In the genomic region with DNA sequence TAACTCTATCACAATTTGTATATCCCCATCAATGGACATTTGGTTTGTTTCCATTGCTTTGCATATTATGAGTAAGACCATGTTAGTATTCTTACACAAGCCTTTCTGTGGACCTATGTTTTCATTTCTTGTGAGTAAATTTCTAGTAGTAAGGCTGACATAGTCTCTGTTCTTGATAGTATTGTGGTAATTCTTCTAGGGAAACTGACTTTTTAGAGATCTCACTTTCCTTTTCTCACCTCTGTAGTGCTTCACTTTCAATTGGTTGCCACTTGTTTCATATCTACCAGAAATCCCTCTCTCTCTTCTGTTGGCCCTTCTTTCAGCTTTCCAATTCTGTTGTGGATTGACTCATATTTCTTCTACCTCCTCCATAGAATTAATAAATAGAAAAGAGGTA, we compare ENCODE assay signal across 16 cellular contexts. TPM values are rescaled to one million over a fixed set of nuclear protein-coding genes. Genes with fewer than 3 reads are reported as not detected.
DNase-seq lines count a peak whose midpoint lies in the region; ATAC-seq and TF ChIP-seq lines count a peak whose summit lies in the region.
"Had no signal": no experiment of that assay in that cellular context is flagged by ENCODE, and none has a peak within 500 bp of the region (broad histone marks: within the 10 kb centered on the region; RNA-seq: fewer than 3 reads in every experiment).

No MANE protein-coding gene starts in this region.

- peak; percentile 68 for ATAC-seq in activated CD4-positive, alpha-beta T cell treated with anti-CD3 and anti-CD28 coated beads for 36 hours
- ATAC-seq in GM19463 (IDR thresholded peaks at IDR 0.05; ENCODE audit: unreplicated experiment) (peak; percentile 69), HG03108 (IDR thresholded peaks at IDR 0.05; ENCODE audit: unreplicated experiment) (peak; percentile 77)

- peaks cover 11% of the 10 kb centered on the region for H3K9me3 Mint-ChIP-seq in activated CD4-positive, alpha-beta T cell treated with anti-CD3 and anti-CD28 coated beads for 36 hours (ENCODE audit: low read depth)
- peaks cover 15% of the 10 kb centered on the region for H3K9me3 Mint-ChIP-seq in activated naive CD8-positive, alpha-beta T cell treated with anti-CD3 and anti-CD28 coated beads for 36 hours
- H3K9me3 Mint-ChIP-seq: dendritic cell treated with granulocyte-macrophage colony-stimulating factor and Interleukin-4, amounts not matched to agents 40 ng/mL and 50 ng/mL, for 4 days had no signal

- no peak overlapping the region for H3K27ac ChIP-seq in spleen
- H3K27ac ChIP-seq: ovary, SK-N-MC had no signal

- peaks cover 0 to 7% (median 0%) of the 10 kb centered on the region in 7 donors for H3K27me3 ChIP-seq in spleen (replicated peaks in 1 of 7)
- H3K27me3 ChIP-seq: ovary had no signal

- peaks cover 0 to 6% (median 0%) of the 10 kb centered on the region in 6 donors for H3K4me1 ChIP-seq in spleen
- H3K4me1 ChIP-seq: Caco-2 had no signal

- peaks cover 41% of the 10 kb centered on the region for H3K4me1 Mint-ChIP-seq in activated CD4-positive, alpha-beta T cell treated with anti-CD3 and anti-CD28 coated beads for 36 hours
- H3K4me1 Mint-ChIP-seq in activated naive CD8-positive, alpha-beta T cell treated with anti-CD3 and anti-CD28 coated beads for 36 hours, result peaks cover 35% of the 10 kb centered on the region

- CTCF ChIA-PET in activated CD4-positive, alpha-beta T cell treated with anti-CD3 and anti-CD28 coated beads for 36 hours (lab: Charles Lee), result interaction anchor here (2.6 kb wide), 1 partner anchor 19 kb away, joined by 11 read pairs; no protein-coding TSS in a partner anchor

- POLR2A ChIA-PET in activated CD4-positive, alpha-beta T cell treated with anti-CD3 and anti-CD28 coated beads for 36 hours (lab: Charles Lee), result interaction anchor here (0.9 kb wide), 1 partner anchor 18 kb away, joined by 6 read pairs; no protein-coding TSS in a partner anchor

- no peak overlapping the region for H3K4me3 ChIP-seq in spleen
- H3K4me3 ChIP-seq: ovary, SK-N-MC had no signal

- no peak for TF ChIP-seq POLR2A in spleen (IDR thresholded peaks at IDR 0.05)

- H3K27ac Mint-ChIP-seq in activated CD4-positive, alpha-beta T cell treated with anti-CD3 and anti-CD28 coated beads for 36 hours, result peak overlapping the region; percentile 73
- peak overlapping the region; percentile 96 for H3K27ac Mint-ChIP-seq in activated naive CD8-positive, alpha-beta T cell treated with anti-CD3 and anti-CD28 coated beads for 36 hours
- H3K27ac Mint-ChIP-seq: dendritic cell treated with granulocyte-macrophage colony-stimulating factor and Interleukin-4, amounts not matched to agents 40 ng/mL and 50 ng/mL, for 4 days had no signal

- intact Hi-C loops in activated CD4-positive, alpha-beta T cell treated with anti-CD3 and anti-CD28 coated beads for 36 hours (cut with DNase I, micrococcal nuclease), result loop anchor here (1.0 to 10.0 kb wide), 2 partner anchors 8 to 1335 kb away; partner anchors contain the start of gene ISM1 (in 2 of the 2)
- intact Hi-C loops in spleen (cut with DNase I; ENCODE audit: low total_unique reads), result no loop called here

- no peaks in the 10 kb centered on the region for H3K27me3 Mint-ChIP-seq in activated CD4-positive, alpha-beta T cell treated with anti-CD3 and anti-CD28 coated beads for 36 hours
- peaks cover 3% of the 10 kb centered on the region for H3K27me3 Mint-ChIP-seq in activated naive CD8-positive, alpha-beta T cell treated with anti-CD3 and anti-CD28 coated beads for 36 hours

- H3K36me3 Mint-ChIP-seq in activated CD4-positive, alpha-beta T cell treated with anti-CD3 and anti-CD28 coated beads for 36 hours (ENCODE audit: low read depth), result peaks cover 2% of the 10 kb centered on the region
- H3K36me3 Mint-ChIP-seq in activated naive CD8-positive, alpha-beta T cell treated with anti-CD3 and anti-CD28 coated beads for 36 hours, result peaks cover 24% of the 10 kb centered on the region

- H3K36me3 ChIP-seq in spleen, result no peaks in the 10 kb centered on the region
- H3K36me3 ChIP-seq: ovary had no signal

- no peak for TF ChIP-seq CTCF in spleen (IDR thresholded peaks at IDR 0.05 in 8 of 11, conservative IDR thresholded peaks at IDR 0.05 in 3 of 11)

- no peak overlapping the region for H3K4me3 Mint-ChIP-seq in activated CD4-positive, alpha-beta T cell treated with anti-CD3 and anti-CD28 coated beads for 36 hours
- peak overlapping the region; percentile 38 for H3K4me3 Mint-ChIP-seq in activated naive CD8-positive, alpha-beta T cell treated with anti-CD3 and anti-CD28 coated beads for 36 hours
- H3K4me3 Mint-ChIP-seq: dendritic cell treated with granulocyte-macrophage colony-stimulating factor and Interleukin-4, amounts not matched to agents 40 ng/mL and 50 ng/mL, for 4 days had no signal

- DNase-seq in activated CD4-positive, alpha-beta T cell treated with anti-CD3 and anti-CD28 coated beads for 36 hours, result no peak
- no peak for DNase-seq in activated CD4-positive, alpha-beta T cell treated with anti-CD3 and anti-CD28 coated beads for 1 hour
- DNase-seq in activated naive CD8-positive, alpha-beta T cell treated with anti-CD3 and anti-CD28 coated beads for 36 hours, result no peak
- DNase-seq in mucosa of gallbladder (ENCODE audit: low spot score) (no peak), spleen (no peak)
- DNase-seq in stimulated activated CD4-positive, alpha-beta T cell treated with anti-CD3 and anti-CD28 coated beads, Interleukin-4, amount 100 ng/mL, for 24 hours, result no peak
- DNase-seq: 8988T; Caco-2; mesenchymal stem cell; NCI-H2029; ovary; stimulated activated CD4-positive, alpha-beta T cell treated with anti-CD3 and anti-CD28 coated beads, Interleukin-12 subunit alpha, Interleukin-12 subunit beta, amount 100 ng/mL, for 4 hours had no signal

- peaks cover 0 to 7% (median 0%) of the 10 kb centered on the region in 8 donors for H3K9me3 ChIP-seq in spleen
- H3K9me3 ChIP-seq: ovary had no signal

RNA-seq across cellular contexts. Expression of gene ISM1, which starts 8.5 kb away (rescaled TPM):
- total RNA-seq in activated CD4-positive, alpha-beta T cell treated with anti-CD3 and anti-CD28 coated beads for 36 hours, result under 1 TPM; 0.48 to 0.51 TPM
- total RNA-seq in activated naive CD8-positive, alpha-beta T cell treated with anti-CD3 and anti-CD28 coated beads for 36 hours, result 1 to 10 TPM; 3.2 to 3.4 TPM
- total RNA-seq in mucosa of gallbladder, result 0.95 TPM
- 10 to 100 TPM in 5 of 7 donors, 1 to 10 TPM in 2; 1.1 to 19.5 (median 14.0) TPM for total RNA-seq in spleen
- 1 to 10 TPM in 2 of 3 donors, under 1 TPM in 1; 0.46 to 1.7 (median 1.6) TPM for polyA plus RNA-seq in spleen
